In the genomic region with DNA sequence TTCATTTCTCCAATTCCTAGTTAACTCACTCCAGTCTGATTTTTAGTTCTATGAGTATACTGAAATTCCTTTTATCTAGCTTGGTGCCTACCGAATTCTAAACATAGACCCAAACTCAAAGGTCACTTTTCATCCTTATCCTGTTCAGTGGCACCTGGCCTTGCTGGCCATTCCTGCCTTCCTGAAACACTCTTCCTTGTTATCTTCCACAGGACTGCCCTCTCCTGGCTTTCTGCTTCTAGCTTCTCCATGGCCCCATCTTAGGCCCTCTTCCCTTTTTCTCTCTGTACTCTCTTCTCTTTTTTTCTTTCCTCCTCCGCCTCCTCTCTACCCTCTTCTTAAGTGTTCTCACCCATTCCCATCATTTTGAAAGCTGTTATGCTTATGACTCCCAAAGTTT, we compare ENCODE assay signal across 15 cellular contexts.
DNase-seq lines count a peak whose midpoint lies in the region; ATAC-seq and TF ChIP-seq lines count a peak whose summit lies in the region.
"Had no signal": no experiment of that assay in that cellular context is flagged by ENCODE, and none has a peak within 500 bp of the region (broad histone marks: within the 10 kb centered on the region; RNA-seq: fewer than 3 reads in every experiment).

No MANE protein-coding gene starts in this region.

- H3K4me3 Mint-ChIP-seq in T-cell = no peak overlapping the region
- H3K4me3 Mint-ChIP-seq: activated naive CD4-positive, alpha-beta T cell treated with anti-CD3 and anti-CD28 coated beads, Interleukin-2, amount 50 U/mL, for 24 hours; activated T-cell treated with anti-CD3 and anti-CD28 coated beads, Interleukin-2, amount 50 U/mL, for 72 hours; mesothelial cell of epicardium; nephron had no signal

- DNase-seq in MM.1S (no peak), left ventricle myocardium inferior (no peak), gastrocnemius medialis (no peak), T-cell (no peak)
- DNase-seq in stimulated activated CD4-positive, alpha-beta T cell treated with anti-CD3 and anti-CD28 coated beads, Interleukin-1b, Interleukin-23, amount 100 ng/mL, for 48 hours = no peak
- DNase-seq: activated T-cell treated with anti-CD3 and anti-CD28 coated beads, Interleukin-2, amount 50 U/mL, for 72 hours; NCI-H1417 treated with DMSO at 0.1 percent for 48 hours; NCI-H526 had no signal

- no peaks in the 10 kb centered on the region for H3K9me3 ChIP-seq in BLaER1
- H3K9me3 ChIP-seq in MM.1S (replicated peaks; ENCODE audit: insufficient read depth, low read length) = no peaks in the 10 kb centered on the region
- no peaks in the 10 kb centered on the region for H3K9me3 ChIP-seq in left ventricle myocardium inferior (replicated peaks)
- H3K9me3 ChIP-seq in gastrocnemius medialis = no peaks in the 10 kb centered on the region

- H3K4me2 ChIP-seq in BLaER1 (peak overlapping the region; percentile 86), MM.1S (ENCODE audit: low read depth, low read length) (0 out of 2 replicates have a peak overlapping the region, but pooled peaks have one; percentile 30)

- H3K9me2 ChIP-seq in MM.1S (replicated peaks; ENCODE audit: insufficient read depth, low read length) = no peaks in the 10 kb centered on the region

- H3K27ac ChIP-seq in BLaER1 (peak overlapping the region; percentile 61; the same call in 1 of the 2 replicates), MM.1S (ENCODE audit: low read length) (no peak overlapping the region; the same call in 1 of the 2 replicates), left ventricle myocardium inferior (replicated peaks) (peak overlapping the region; percentile 82), gastrocnemius medialis (peak overlapping the region; percentile 12 to 35 (median 22))

- H4K20me1 ChIP-seq in BLaER1 (no peaks in the 10 kb centered on the region; the same call in 1 of the 2 replicates), MM.1S (ENCODE audit: insufficient read depth, low read length) (no peaks in the 10 kb centered on the region)

- no peaks in the 10 kb centered on the region for H3F3A ChIP-seq in MM.1S (ENCODE audit: insufficient read depth, low read length)

- H3K9me3 Mint-ChIP-seq in T-cell = no peaks in the 10 kb centered on the region
- H3K9me3 Mint-ChIP-seq: activated naive CD4-positive, alpha-beta T cell treated with anti-CD3 and anti-CD28 coated beads, Interleukin-2, amount 50 U/mL, for 24 hours; activated T-cell treated with anti-CD3 and anti-CD28 coated beads, Interleukin-2, amount 50 U/mL, for 72 hours; mesothelial cell of epicardium; nephron had no signal

- ATAC-seq in gastrocnemius medialis (no peak), HG02870 (IDR thresholded peaks at IDR 0.05; ENCODE audit: unreplicated experiment) (no peak), GM21786 (IDR thresholded peaks at IDR 0.05; ENCODE audit: unreplicated experiment) (no peak), T-cell (replicated peaks in 1 of 4) (no peak)
- ATAC-seq: activated T-cell treated with anti-CD3 and anti-CD28 coated beads, Interleukin-2, amount 50 U/mL, for 72 hours had no signal

- H3K79me2 ChIP-seq in MM.1S (ENCODE audit: low read length) = no peaks in the 10 kb centered on the region

- POLR2A ChIA-PET in T-cell (lab: Charles Lee) = no interaction called here

- no peaks in the 10 kb centered on the region for H3K27me3 Mint-ChIP-seq in T-cell
- H3K27me3 Mint-ChIP-seq: activated naive CD4-positive, alpha-beta T cell treated with anti-CD3 and anti-CD28 coated beads, Interleukin-2, amount 50 U/mL, for 24 hours had no signal

- no peak for TF ChIP-seq CTCF in MM.1S (IDR thresholded peaks at IDR 0.05; ENCODE audit: low read length)
- no peak for TF ChIP-seq CTCF in left ventricle myocardium inferior (IDR thresholded peaks at IDR 0.05; ENCODE audit: borderline replicate concordance)
- TF ChIP-seq CTCF in gastrocnemius medialis (IDR thresholded peaks at IDR 0.05 in 4 of 5, conservative IDR thresholded peaks at IDR 0.05 in 1 of 5) = no peak

- H3K9ac ChIP-seq in BLaER1 (no peak overlapping the region), MM.1S (ENCODE audit: low read length) (no peak overlapping the region)

- no peak overlapping the region for H3K27ac Mint-ChIP-seq in T-cell
- H3K27ac Mint-ChIP-seq: activated naive CD4-positive, alpha-beta T cell treated with anti-CD3 and anti-CD28 coated beads, Interleukin-2, amount 50 U/mL, for 24 hours; activated T-cell treated with anti-CD3 and anti-CD28 coated beads, Interleukin-2, amount 50 U/mL, for 72 hours; mesothelial cell of epicardium; nephron had no signal

- H2AFZ ChIP-seq in MM.1S (ENCODE audit: low read length) = no peak overlapping the region

- peaks cover 0 to 2% (median 0%) of the 10 kb centered on the region in 3 donors for H3K4me1 Mint-ChIP-seq in T-cell
- H3K4me1 Mint-ChIP-seq: activated naive CD4-positive, alpha-beta T cell treated with anti-CD3 and anti-CD28 coated beads, Interleukin-2, amount 50 U/mL, for 24 hours had no signal

- H3K4me1 ChIP-seq in BLaER1 = peaks cover 90% of the 10 kb centered on the region
- H3K4me1 ChIP-seq in MM.1S (ENCODE audit: low read length) = peaks cover 24% of the 10 kb centered on the region
- peaks cover 56% of the 10 kb centered on the region for H3K4me1 ChIP-seq in left ventricle myocardium inferior
- H3K4me1 ChIP-seq in gastrocnemius medialis = peaks cover 24% of the 10 kb centered on the region in 2 donors

- in situ Hi-C loops in gastrocnemius medialis (cut with MboI; ENCODE audit: low sequenced_read_pairs in 4 of 4) = no loop called here

- TF ChIP-seq POLR2A in gastrocnemius medialis (IDR thresholded peaks at IDR 0.05) = no peak

- H3K36me3 Mint-ChIP-seq in T-cell = peaks cover 29% of the 10 kb centered on the region

- peaks cover 25% of the 10 kb centered on the region for H3K36me3 ChIP-seq in BLaER1
- H3K36me3 ChIP-seq in MM.1S (replicated peaks; ENCODE audit: insufficient read depth, low read length) = no peaks in the 10 kb centered on the region
- peaks cover 7% of the 10 kb centered on the region for H3K36me3 ChIP-seq in left ventricle myocardium inferior
- no peaks in the 10 kb centered on the region for H3K36me3 ChIP-seq in gastrocnemius medialis

- CTCF ChIA-PET in T-cell (lab: Charles Lee) = no interaction called here

- H3K27me3 ChIP-seq in BLaER1 = no peaks in the 10 kb centered on the region
- H3K27me3 ChIP-seq in MM.1S (replicated peaks; ENCODE audit: insufficient read depth, low read length) = no peaks in the 10 kb centered on the region
- H3K27me3 ChIP-seq in left ventricle myocardium inferior (ENCODE audit: low read depth) = no peaks in the 10 kb centered on the region
- no peaks in the 10 kb centered on the region for H3K27me3 ChIP-seq in gastrocnemius medialis

- intact Hi-C loops in left ventricle myocardium inferior (cut with micrococcal nuclease) = no loop called here
- intact Hi-C loops in gastrocnemius medialis (cut with DNase I; ENCODE audit: low total_unique reads) = no loop called here

- H3K4me3 ChIP-seq in BLaER1 (no peak overlapping the region), MM.1S (ENCODE audit: low read length) (no peak overlapping the region), left ventricle myocardium inferior (no peak overlapping the region), gastrocnemius medialis (no peak overlapping the region)
- H3K4me3 ChIP-seq: coronary artery had no signal
